Comparison of ENCODE assay signal across 8 cellular contexts in genomic region chr2:55268907-55269611, GRCh38. TPM values are rescaled to one million over a fixed set of nuclear protein-coding genes. Genes with fewer than 3 reads are reported as not detected.
A peak's percentile ranks its signal among the peaks of the same experiment; 100 is the strongest.
DNase-seq lines count a peak whose midpoint lies in the region; ATAC-seq and TF ChIP-seq lines count a peak whose summit lies in the region.

A gene with protein sequence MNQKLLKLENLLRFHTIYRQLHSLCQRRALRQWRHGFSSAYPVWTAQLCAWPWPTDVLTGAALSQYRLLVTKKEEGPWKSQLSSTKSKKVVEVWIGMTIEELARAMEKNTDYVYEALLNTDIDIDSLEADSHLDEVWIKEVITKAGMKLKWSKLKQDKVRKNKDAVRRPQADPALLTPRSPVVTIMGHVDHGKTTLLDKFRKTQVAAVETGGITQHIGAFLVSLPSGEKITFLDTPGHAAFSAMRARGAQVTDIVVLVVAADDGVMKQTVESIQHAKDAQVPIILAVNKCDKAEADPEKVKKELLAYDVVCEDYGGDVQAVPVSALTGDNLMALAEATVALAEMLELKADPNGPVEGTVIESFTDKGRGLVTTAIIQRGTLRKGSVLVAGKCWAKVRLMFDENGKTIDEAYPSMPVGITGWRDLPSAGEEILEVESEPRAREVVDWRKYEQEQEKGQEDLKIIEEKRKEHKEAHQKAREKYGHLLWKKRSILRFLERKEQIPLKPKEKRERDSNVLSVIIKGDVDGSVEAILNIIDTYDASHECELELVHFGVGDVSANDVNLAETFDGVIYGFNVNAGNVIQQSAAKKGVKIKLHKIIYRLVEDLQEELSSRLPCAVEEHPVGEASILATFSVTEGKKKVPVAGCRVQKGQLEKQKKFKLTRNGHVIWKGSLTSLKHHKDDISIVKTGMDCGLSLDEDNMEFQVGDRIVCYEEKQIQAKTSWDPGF (minus strand): TSS chr2:55269231. CDS start chr2:55263858, 5,373 bp downstream.

- no peaks in the 10 kb centered on the region for H3K4me1 ChIP-seq in BE2C

- no peaks in the 10 kb centered on the region for H3K27me3 ChIP-seq in BE2C

- peak; percentile 99 for ATAC-seq in HG03439 (IDR thresholded peaks at IDR 0.05; ENCODE audit: unreplicated experiment)

- no peaks in the 10 kb centered on the region for H3K36me3 ChIP-seq in BE2C

- DNase-seq in BE2C (peak; percentile 90), NCI-H510A treated with DMSO at 0.1 percent for 48 hours (lab: John Stamatoyannopoulos, UW) (peak; percentile 91), choroid plexus epithelial cell (ENCODE audit: low read depth) (peak; percentile 94), kidney glomerular epithelial cell (lab: John Stamatoyannopoulos, UW) (peak; percentile 94)
- peak; percentile 83 to 91 for DNase-seq in activated CD4-positive, alpha-beta T cell treated with anti-CD3 and anti-CD28 coated beads for 24 hours (ENCODE audit: low read depth in 2 of 2)
- DNase-seq in stimulated activated CD4-positive, alpha-beta T cell treated with anti-CD3 and anti-CD28 coated beads, Interleukin-1b, Interleukin-23, amount 100 ng/mL, for 1 hour (ENCODE audit: low read depth in 2 of 2): peak; percentile 68 to 74

- peak; percentile 93 for TF ChIP-seq POLR2A in GM19193 (IDR thresholded peaks at IDR 0.05; ENCODE audit: extremely low read depth, insufficient read depth, insufficient read length)

- H3K4me3 ChIP-seq in BE2C (ENCODE audit: low read depth, low read length) (peak within 1 kb of the TSS; percentile 87), choroid plexus epithelial cell (ENCODE audit: low read depth, low read length) (peak within 1 kb of the TSS; percentile 91)

- no peaks in the 10 kb centered on the region for H3K9me3 ChIP-seq in BE2C

- no peak for TF ChIP-seq CTCF in BE2C (IDR thresholded peaks at IDR 0.05; ENCODE audit: low read depth, low read length)
- peak; percentile 8 for TF ChIP-seq CTCF in choroid plexus epithelial cell (conservative IDR thresholded peaks at IDR 0.05; ENCODE audit: low read depth, low read length)

RNA-seq across cellular contexts. Expression of the gene that starts here (rescaled TPM):
- polyA plus RNA-seq in BE2C (2012; ENCODE audit: insufficient read depth, insufficient read length, low read depth): 12.9 TPM

Comparison
In these comparisons a context has a peak if more than half of its experiments do, and no peak if none do; other contexts are left out.
1. Peak in every context shown above with its lines: DNase-seq, ATAC-seq and H3K4me3 ChIP-seq.